12 cellular contexts compared by ENCODE assay signal in genomic region chr3:65729553-65729952, GRCh38.
A peak's percentile ranks its signal among the peaks of the same experiment; 100 is the strongest.
DNase-seq lines count a peak whose midpoint lies in the region; ATAC-seq, FAIRE-seq and TF ChIP-seq lines count a peak whose summit lies in the region.
"Had no signal": no experiment of that assay in that cellular context is flagged by ENCODE, and none has a peak within 500 bp of the region (broad histone marks: within the 10 kb centered on the region; RNA-seq: fewer than 3 reads in every experiment).

No MANE protein-coding gene starts in this region.

- peak overlapping the region in 2 of 3 experiments; percentile 16 to 67; a peak in 2 of 7 replicates for H3K27ac Mint-ChIP-seq in H9
- H3K27ac Mint-ChIP-seq: activated CD8-positive, alpha-beta T cell treated with anti-CD3 and anti-CD28 coated beads, Interleukin-2, amount 10 ng/mL, durations not matched to agents 7 days and 5 days had no signal

- no peaks in the 10 kb centered on the region for H3K27me3 ChIP-seq in H9 (ENCODE audit: insufficient read depth, low read length)

- H3K36me3 Mint-ChIP-seq in H9 (ENCODE audit: insufficient read depth in 1 of 3, low read depth in 3 of 3), result peaks cover under 1 to 3% (median 2%) of the 10 kb centered on the region in 3 experiments; a peak in 6 of 7 replicates

- H4K8ac ChIP-seq in H9 (replicated peaks; ENCODE audit: insufficient read length, low read depth, low read length), result no peak overlapping the region

- TF ChIP-seq CTCF in H9 (conservative IDR thresholded peaks at IDR 0.05) (no peak), astrocyte of the cerebellum (IDR thresholded peaks at IDR 0.05; ENCODE audit: low read depth, low read length, missing control alignments) (no peak), kidney (IDR thresholded peaks at IDR 0.05; ENCODE audit: borderline replicate concordance, extremely low read depth, insufficient read depth) (no peak)

- no peak overlapping the region for H3K23ac ChIP-seq in H9 (ENCODE audit: insufficient read length, low read depth, low read length)

- H3K9me3 ChIP-seq in H9 (ENCODE audit: control insufficient read depth, low read depth, low read length), result no peaks in the 10 kb centered on the region
- no peaks in the 10 kb centered on the region for H3K9me3 ChIP-seq in kidney (ENCODE audit: control insufficient read depth in 1 of 2, low read length in 2 of 2)

- H3K9me3 Mint-ChIP-seq in H9, result peaks cover under 1 to 1% of the 10 kb centered on the region in 2 experiments; a peak in 3 of 5 replicates

- no peak overlapping the region for H3K4me3 Mint-ChIP-seq in H9
- H3K4me3 Mint-ChIP-seq: activated CD8-positive, alpha-beta T cell treated with anti-CD3 and anti-CD28 coated beads, Interleukin-2, amount 10 ng/mL, durations not matched to agents 7 days and 5 days had no signal

- no peaks in the 10 kb centered on the region for H3K36me3 ChIP-seq in kidney (ENCODE audit: control insufficient read depth in 1 of 2, insufficient read depth in 2 of 2, low read length in 2 of 2)

- intact Hi-C loops in kidney (cut with DNase I), result no loop called here

- H2BK12ac ChIP-seq in H9 (ENCODE audit: insufficient read length, low read depth, low read length), result no peak overlapping the region

- no peaks in the 10 kb centered on the region for H3K27me3 Mint-ChIP-seq in H9 (ENCODE audit: low read depth)

- H3K23me2 ChIP-seq in H9 (ENCODE audit: insufficient read length, low read depth, low read length, poor library complexity, severe bottlenecking), result no peaks in the 10 kb centered on the region

- H3K9ac ChIP-seq in H9 (ENCODE audit: extremely low read depth, insufficient read length, low read length) (no peak overlapping the region), kidney (ENCODE audit: low read length in 2 of 2) (no peak overlapping the region)

- H2AFZ ChIP-seq in H9 (ENCODE audit: low read length), result no peak overlapping the region

- H2BK120ac ChIP-seq in H9 (ENCODE audit: low read depth, low read length, poor library complexity, severe bottlenecking), result no peak overlapping the region

- no peak overlapping the region for H2BK15ac ChIP-seq in H9 (ENCODE audit: low read depth, low read length)

- H4K91ac ChIP-seq in H9 (ENCODE audit: insufficient read length, low read depth, low read length), result no peak overlapping the region

- no peak overlapping the region for H3K4ac ChIP-seq in H9 (ENCODE audit: low read depth, low read length)

- no CpG with 5 or more reads among the region's 2 CpGs for WGBS in H9 (ENCODE audit: extremely low coverage, insufficient read length, low lambda C conversion rate)

- H2BK20ac ChIP-seq in H9 (ENCODE audit: low read depth, low read length, poor library complexity, severe bottlenecking), result no peak overlapping the region

- H3K4me1 Mint-ChIP-seq in H9, result peaks cover 57 to 59% of the 10 kb centered on the region in 2 experiments

- no peak overlapping the region for H3K4me2 ChIP-seq in H9 (ENCODE audit: insufficient read depth, insufficient read length, low read length)

- no peak overlapping the region for H3K18ac ChIP-seq in H9 (ENCODE audit: insufficient read length, low read depth, low read length)

- no peaks in the 10 kb centered on the region; the same call in 1 of the 2 replicates for H3K79me2 ChIP-seq in H9 (ENCODE audit: insufficient read depth, low read length)

- ATAC-seq in HG02642 (IDR thresholded peaks at IDR 0.05; ENCODE audit: poor library complexity, unreplicated experiment) (no peak), GM18858 (IDR thresholded peaks at IDR 0.05; ENCODE audit: unreplicated experiment) (no peak)
- ATAC-seq: activated CD8-positive, alpha-beta T cell treated with anti-CD3 and anti-CD28 coated beads, Interleukin-2, amount 10 ng/mL, durations not matched to agents 7 days and 5 days; stimulated activated naive CD8-positive, alpha-beta T cell treated with anti-CD3 and anti-CD28 coated beads, Interleukin-15, Interleukin-2, amounts not matched to agents 100 U/mL and 50 U/mL, for 24 hours had no signal

- H3K79me1 ChIP-seq in H9 (ENCODE audit: insufficient read depth, low read depth, low read length, poor library complexity, severe bottlenecking), result no peaks in the 10 kb centered on the region

- H4K20me1 ChIP-seq in H9 (ENCODE audit: control insufficient read depth, insufficient read depth, insufficient read length), result no peaks in the 10 kb centered on the region

- H3K4me3 ChIP-seq in astrocyte of the cerebellum (ENCODE audit: low read depth, low read length), result no peak overlapping the region
- H3K4me3 ChIP-seq in kidney (ENCODE audit: low read length in 2 of 2), result no peak overlapping the region

- no peak overlapping the region for H4K5ac ChIP-seq in H9 (ENCODE audit: insufficient read length, low read depth, low read length)

- no peak overlapping the region for H3T11ph ChIP-seq in H9 (ENCODE audit: low read length)

- H3K14ac ChIP-seq in H9 (ENCODE audit: insufficient read depth, low read length), result no peak overlapping the region

- peaks cover 2% of the 10 kb centered on the region; the same call in 1 of the 2 replicates for H3K4me1 ChIP-seq in H9 (ENCODE audit: insufficient read depth, low read length)
- peaks cover 0 to 7% of the 10 kb centered on the region in 2 donors for H3K4me1 ChIP-seq in kidney (ENCODE audit: control insufficient read depth in 1 of 2, insufficient read depth in 1 of 2, low read depth in 1 of 2, low read length in 2 of 2)

- in situ Hi-C loops in astrocyte of the cerebellum (cut with HindIII; ENCODE audit: low sequenced_read_pairs), result no loop called here

- H2AK5ac ChIP-seq in H9 (ENCODE audit: insufficient read length, low read length), result no peak overlapping the region

- no peak overlapping the region for H3K56ac ChIP-seq in H9 (ENCODE audit: insufficient read length, low read depth, low read length)

- no peak overlapping the region for H3K27ac ChIP-seq in H9 (ENCODE audit: insufficient read length, low read depth, low read length)
- no peak overlapping the region for H3K27ac ChIP-seq in kidney (ENCODE audit: low read depth in 2 of 2, low read length in 2 of 2)

- DNase-seq in H9 (no peak), astrocyte of the cerebellum (ENCODE audit: low read depth) (peak; percentile 93), kidney (no peak), smooth muscle cell of the brain vasculature (ENCODE audit: low read depth, low spot score) (peak; percentile 95), NCI-H226 (no peak)
- no peak for DNase-seq in activated CD4-positive, alpha-beta T cell treated with anti-CD3 and anti-CD28 coated beads, Interleukin-2, amount 50 U/mL, for 1 hour
- DNase-seq: activated CD8-positive, alpha-beta T cell treated with anti-CD3 and anti-CD28 coated beads, Interleukin-2, amount 10 ng/mL, durations not matched to agents 7 days and 5 days; NCI-H1105 treated with DMSO at 0.1 percent for 48 hours; stimulated activated naive CD8-positive, alpha-beta T cell treated with anti-CD3 and anti-CD28 coated beads, Interleukin-15, Interleukin-2, amounts not matched to agents 100 U/mL and 50 U/mL, for 24 hours had no signal

- no peak overlapping the region for H2BK5ac ChIP-seq in H9 (ENCODE audit: insufficient read length, low read length)

- peak; percentile 76 for FAIRE-seq in kidney (lab: Jason Lieb, UNC)
- FAIRE-seq: bronchial epithelial cell had no signal

Comparison
In these comparisons a context has a peak if more than half of its experiments do, and no peak if none do; other contexts are left out.
1. DNase-seq: peak in astrocyte of the cerebellum (single experiment) and smooth muscle cell of the brain vasculature (single experiment); none in H9 (single experiment), kidney (single experiment), activated CD4-positive, alpha-beta T cell treated with anti-CD3 and anti-CD28 coated beads, Interleukin-2, amount 50 U/mL, for 1 hour (single experiment) and NCI-H226 (single experiment).